Comparison of ENCODE assay signal across 17 cellular contexts in genomic region chr16:85288341-85288868, GRCh38.
A peak's percentile ranks its signal among the peaks of the same experiment; 100 is the strongest.
DNase-seq lines count a peak whose midpoint lies in the region; ATAC-seq, FAIRE-seq and TF ChIP-seq lines count a peak whose summit lies in the region.
"Had no signal": no experiment of that assay in that cellular context is flagged by ENCODE, and none has a peak within 500 bp of the region (broad histone marks: within the 10 kb centered on the region; RNA-seq: fewer than 3 reads in every experiment).

No MANE protein-coding gene starts in this region.

- no peaks in the 10 kb centered on the region; the same call in 2 of the 3 replicates for H3K79me2 ChIP-seq in K562 (ENCODE audit: control insufficient read depth, insufficient read depth, low read length)
- no peaks in the 10 kb centered on the region for H3K79me2 ChIP-seq in HepG2 (ENCODE audit: insufficient read depth, low read length)
- peaks cover 11% of the 10 kb centered on the region for H3K79me2 ChIP-seq in parathyroid adenoma

- H4K20me1 ChIP-seq in BLaER1 treated with 17β-estradiol and CSF1 and Interleukin-3, amounts not matched to agents 10 nM and 100 nM, result peaks cover 0 to 17% (median 0%) of the 10 kb centered on the region in 11 experiments; a peak in 2 of 22 replicates
- H4K20me1 ChIP-seq in K562 (replicated peaks; ENCODE audit: control insufficient read depth, insufficient read depth, low read length) (peaks cover 24% of the 10 kb centered on the region; the same call in 1 of the 2 replicates), HepG2 (ENCODE audit: insufficient read depth, low read length) (no peaks in the 10 kb centered on the region; the same call in 1 of the 2 replicates)

- no peaks in the 10 kb centered on the region for H3K9me1 ChIP-seq in K562 (ENCODE audit: control insufficient read depth, insufficient read depth, low read length)

- H3K4me1 ChIP-seq in BLaER1 treated with 17β-estradiol and CSF1 and Interleukin-3, amounts not matched to agents 10 nM and 100 nM, result peaks cover 43 to 100% (median 92%) of the 10 kb centered on the region in 10 experiments
- H3K4me1 ChIP-seq in K562 (replicated peaks in 1 of 2; ENCODE audit: control insufficient read depth in 2 of 2, insufficient read depth in 2 of 2, low read length in 2 of 2) (peaks cover 13 to 47% of the 10 kb centered on the region in 2 experiments), HepG2 (ENCODE audit: insufficient read depth, low read length) (peaks cover 76% of the 10 kb centered on the region), parathyroid adenoma (peaks cover 24% of the 10 kb centered on the region), gastrocnemius medialis (peaks cover 21 to 26% of the 10 kb centered on the region in 2 donors)

- no peak for DNase-seq in K562 (ENCODE audit: extremely low read depth in 1 of 4, low spot score in 3 of 4)
- no peak for DNase-seq in HepG2 (ENCODE audit: low spot score)
- no peak for DNase-seq in gastrocnemius medialis
- DNase-seq in NCI-H2029 (lab: John Stamatoyannopoulos, UW), result no peak
- no peak for DNase-seq in mesenteric fat pad (ENCODE audit: low spot score)
- DNase-seq: 8988T; CD8-positive, alpha-beta T cell; COR-L47; DND-41; GDM1; IMR-90 had no signal

- H3K27ac ChIP-seq in BLaER1 treated with 17β-estradiol and CSF1 and Interleukin-3, amounts not matched to agents 10 nM and 100 nM, result 0 out of 22 replicates have a peak overlapping the region, but pooled peaks of 1 of the 11 experiments have one; percentile 11
- H3K27ac ChIP-seq in K562 (ENCODE audit: extremely low read depth, low read depth, low read length), result no peak overlapping the region
- peak overlapping the region; percentile 61 for H3K27ac ChIP-seq in HepG2 (ENCODE audit: extremely low read length, insufficient read depth, low read length)
- H3K27ac ChIP-seq in parathyroid adenoma, result peak overlapping the region; percentile 36
- no peak overlapping the region for H3K27ac ChIP-seq in gastrocnemius medialis

- no peak overlapping the region for H3K4me3 ChIP-seq in BLaER1 treated with 17β-estradiol and CSF1 and Interleukin-3, amounts not matched to agents 10 nM and 100 nM
- H3K4me3 ChIP-seq in K562, result no peak overlapping the region
- H3K4me3 ChIP-seq in HepG2 (replicated peaks in 1 of 3; ENCODE audit: insufficient read depth in 1 of 3, low read depth in 2 of 3, low read length in 3 of 3), result peak overlapping the region in 1 of 3 experiments; percentile 29; a peak in 1 of 6 replicates
- no peak overlapping the region for H3K4me3 ChIP-seq in parathyroid adenoma (ENCODE audit: low read depth, low read length)
- H3K4me3 ChIP-seq in gastrocnemius medialis, result no peak overlapping the region
- H3K4me3 ChIP-seq: HAP-1 had no signal

- BruUV-seq in K562 (replicated peaks; lab: Mats Ljungman, UMichigan), result no TSS peak
- no TSS peak for BruUV-seq in HepG2 (replicated peaks; lab: Mats Ljungman, UMichigan)

- TF ChIP-seq CTCF in K562 (IDR thresholded peaks at IDR 0.05 in 2 of 3, conservative IDR thresholded peaks at IDR 0.05 in 1 of 3; ENCODE audit: insufficient read depth in 2 of 3, low read depth in 1 of 3, low read length in 3 of 3), result no peak
- TF ChIP-seq CTCF in HepG2 (CRISPR knock-in tag; IDR thresholded peaks at IDR 0.05), result no peak
- TF ChIP-seq CTCF in parathyroid adenoma (IDR thresholded peaks at IDR 0.05), result no peak
- TF ChIP-seq CTCF in gastrocnemius medialis (IDR thresholded peaks at IDR 0.05 in 4 of 5, conservative IDR thresholded peaks at IDR 0.05 in 1 of 5), result no peak

- CTCF ChIA-PET in K562 (lab: Yijun Ruan, JAX; ENCODE audit: low intra/inter-chr PET ratio) (no interaction called here), HepG2 (lab: Yijun Ruan, JAX; ENCODE audit: low intra/inter-chr PET ratio, low total read pairs) (no interaction called here)

- in situ Hi-C loops in K562 (cut with MboI) (no loop called here), HepG2 (cut with HindIII; ENCODE audit: extremely low pct_ligation_motif_present, low pct_unique_long_range_greater_than_20kb) (no loop called here), gastrocnemius medialis (cut with MboI; ENCODE audit: low sequenced_read_pairs in 4 of 4) (no loop called here)

- H3K4me2 ChIP-seq in BLaER1 treated with 17β-estradiol and CSF1 and Interleukin-3, amounts not matched to agents 10 nM and 100 nM, result peak overlapping the region in 8 of 11 experiments; percentile 84 to 96 (median 89); a peak in 16 of 22 replicates
- H3K4me2 ChIP-seq in K562 (ENCODE audit: insufficient read depth, low read length), result no peak overlapping the region
- peak overlapping the region; percentile 61 for H3K4me2 ChIP-seq in HepG2 (ENCODE audit: low read depth, low read length)
- no peak overlapping the region for H3K4me2 ChIP-seq in parathyroid adenoma (ENCODE audit: low read length)

- TF ChIP-seq EP300 in K562 (IDR thresholded peaks at IDR 0.05; ENCODE audit: low read length) (no peak), HepG2 (IDR thresholded peaks at IDR 0.05; ENCODE audit: low read depth in 2 of 2, low read length in 2 of 2) (no peak), HepG2 (CRISPR knock-in tag; IDR thresholded peaks at IDR 0.05; ENCODE audit: borderline replicate concordance) (no peak)

- no peak for TF ChIP-seq RAD21 in K562 (CRISPR knock-in tag; conservative IDR thresholded peaks at IDR 0.05 in 1 of 2, IDR thresholded peaks at IDR 0.05 in 1 of 2)
- TF ChIP-seq RAD21 in HepG2 (CRISPR knock-in tag; IDR thresholded peaks at IDR 0.05), result no peak

- peaks cover 0 to 12% (median 0%) of the 10 kb centered on the region in 11 experiments; a peak in 4 of 22 replicates for H3K27me3 ChIP-seq in BLaER1 treated with 17β-estradiol and CSF1 and Interleukin-3, amounts not matched to agents 10 nM and 100 nM
- no peaks in the 10 kb centered on the region for H3K27me3 ChIP-seq in K562 (ENCODE audit: control insufficient read depth in 2 of 2, insufficient read depth in 2 of 2, low read length in 2 of 2)
- no peaks in the 10 kb centered on the region; a peak in 1 of 5 replicates for H3K27me3 ChIP-seq in HepG2 (ENCODE audit: control insufficient read depth in 1 of 2, insufficient read depth in 2 of 2, low read length in 2 of 2)
- no peaks in the 10 kb centered on the region for H3K27me3 ChIP-seq in parathyroid adenoma (ENCODE audit: control insufficient read depth, insufficient read depth, low read length)
- H3K27me3 ChIP-seq in gastrocnemius medialis, result no peaks in the 10 kb centered on the region

- WGBS in K562 (ENCODE audit: insufficient coverage, low coverage, missing lambda C conversion rate), result 99% methylated on average over 4 of the region's 4 CpGs
- 87% methylated on average over 4 of the region's 4 CpGs for WGBS in HepG2 (ENCODE audit: low lambda C conversion rate)

- H3K36me3 ChIP-seq in BLaER1 treated with 17β-estradiol and CSF1 and Interleukin-3, amounts not matched to agents 10 nM and 100 nM, result no peaks in the 10 kb centered on the region
- H3K36me3 ChIP-seq in K562 (ENCODE audit: control insufficient read depth, insufficient read depth, low read length) (no peaks in the 10 kb centered on the region; the same call in 2 of the 3 replicates), HepG2 (replicated peaks in 1 of 2; ENCODE audit: control insufficient read depth in 1 of 2, insufficient read depth in 2 of 2, low read length in 2 of 2) (no peaks in the 10 kb centered on the region), parathyroid adenoma (ENCODE audit: control insufficient read depth, insufficient read depth, low read length) (no peaks in the 10 kb centered on the region), gastrocnemius medialis (no peaks in the 10 kb centered on the region)
- H3K36me3 ChIP-seq: HAP-1 had no signal

- POLR2A ChIA-PET in K562 (lab: Yijun Ruan, JAX), result interaction anchor here (0.7 to 1.4 kb wide), 2 partner anchors 9 to 127 kb away, joined by 5 to 6 read pairs; no protein-coding TSS in a partner anchor
- POLR2A ChIA-PET in HepG2 (lab: Yijun Ruan, JAX), result interaction anchor here (0.7 to 9.0 kb wide), 11 partner anchors 9 to 324 kb away, joined by 3 to 100 read pairs (median 4); partner anchors contain the start of gene GSE1

- H2AFZ ChIP-seq in K562 (ENCODE audit: low read depth, low read length) (no peak overlapping the region), HepG2 (ENCODE audit: low read length) (no peak overlapping the region), parathyroid adenoma (peak overlapping the region; percentile 44)

- H3K9ac ChIP-seq in BLaER1 treated with 17β-estradiol and CSF1 and Interleukin-3, amounts not matched to agents 10 nM and 100 nM, result peak overlapping the region in 1 of 11 experiments; percentile 4; a peak in 1 of 22 replicates
- H3K9ac ChIP-seq in K562 (ENCODE audit: insufficient read depth in 1 of 2, low read depth in 2 of 2, low read length in 2 of 2) (peak overlapping the region in 1 of 2 experiments; percentile 62; a peak in 2 of 4 replicates), HepG2 (ENCODE audit: insufficient read depth, low read depth, low read length) (no peak overlapping the region), parathyroid adenoma (no peak overlapping the region)

- H3K9me3 ChIP-seq in BLaER1 treated with 17β-estradiol and CSF1 and Interleukin-3, amounts not matched to agents 10 nM and 100 nM (replicated peaks in 1 of 11), result no peaks in the 10 kb centered on the region
- no peaks in the 10 kb centered on the region for H3K9me3 ChIP-seq in K562 (replicated peaks; ENCODE audit: control insufficient read depth, insufficient read depth, low read depth, low read length)
- H3K9me3 ChIP-seq in HepG2 (ENCODE audit: low read length), result no peaks in the 10 kb centered on the region
- H3K9me3 ChIP-seq in parathyroid adenoma (ENCODE audit: control insufficient read depth, low read length), result no peaks in the 10 kb centered on the region
- no peaks in the 10 kb centered on the region for H3K9me3 ChIP-seq in gastrocnemius medialis
- H3K9me3 ChIP-seq: HAP-1 had no signal

- TF ChIP-seq POLR2A in K562 (conservative IDR thresholded peaks at IDR 0.05) (no peak), HepG2 (IDR thresholded peaks at IDR 0.05; ENCODE audit: insufficient read depth in 1 of 2, low read depth in 2 of 2, low read length in 2 of 2) (no peak), gastrocnemius medialis (IDR thresholded peaks at IDR 0.05) (no peak)

- FAIRE-seq in K562 (lab: Jason Lieb, UNC) (no peak), HepG2 (lab: Jason Lieb, UNC) (no peak)
- FAIRE-seq: GM12892, H1 had no signal

- intact Hi-C loops in K562 (cut with micrococcal nuclease), result no loop called here
- intact Hi-C loops in HepG2 (cut with micrococcal nuclease; ENCODE audit: unreplicated experiment), result loop anchor here (5.0 kb wide), 1 partner anchor 39 kb away; no protein-coding TSS in a partner anchor
- intact Hi-C loops in gastrocnemius medialis (cut with DNase I; ENCODE audit: low total_unique reads), result loop anchor here (5.0 to 10.0 kb wide), 3 partner anchors 76 to 324 kb away; partner anchors contain the start of gene GSE1

- ATAC-seq in K562 (no peak), HepG2 (no peak), gastrocnemius medialis (no peak), HG02588 (IDR thresholded peaks at IDR 0.05; ENCODE audit: unreplicated experiment) (no peak)
- ATAC-seq: CD8-positive, alpha-beta T cell had no signal

TF ChIP-seq in K562, 482 proteins besides CTCF, POLR2A, EP300 and RAD21:
- TF ChIP-seq TBP (optimal IDR thresholded peaks at IDR 0.05; ENCODE audit: low read depth, low read length) (no peak), ZFP36 (IDR thresholded peaks at IDR 0.05; ENCODE audit: low read depth, low read length, partially characterized antibody) (peak; percentile 80)

TF ChIP-seq in HepG2, 621 proteins besides CTCF, POLR2A, EP300 and RAD21 (continues in another document):
- 0 out of 2 replicates have a peak, but pooled peaks have one; percentile 48 for TF ChIP-seq ZFP82 (CRISPR knock-in tag; IDR thresholded peaks at IDR 0.05; ENCODE audit: borderline replicate concordance)

Comparison
In these comparisons a context has a peak if more than half of its experiments do, and no peak if none do; other contexts are left out.
1. H3K27ac ChIP-seq: peak in HepG2 (single experiment) and parathyroid adenoma (single experiment); none in K562 (single experiment) and gastrocnemius medialis (0 of 4).
2. H3K4me2 ChIP-seq: peak in BLaER1 treated with 17β-estradiol and CSF1 and Interleukin-3, amounts not matched to agents 10 nM and 100 nM (8 of 11) and HepG2 (single experiment); none in K562 (single experiment) and parathyroid adenoma (single experiment).